Comparison of ENCODE assay signal across 1 cellular context in genomic region chr1:70455291-70455690, GRCh38.
TF ChIP-seq lines count a peak whose summit lies in the region.

No MANE protein-coding gene starts in this region.

TF ChIP-seq in SK-N-SH, 30 proteins besides CTCF, POLR2A, EP300 and RAD21 (continued from another document):
- TF ChIP-seq PBX3 (IDR thresholded peaks at IDR 0.05) (peak; percentile 31; the same call in 1 of the 2 replicates), USF2 (IDR thresholded peaks at IDR 0.05; ENCODE audit: borderline replicate concordance, low read depth, low read length) (no peak), POLR2AphosphoS5 (IDR thresholded peaks at IDR 0.05; ENCODE audit: low read depth, low read length) (0 out of 2 replicates have a peak, but pooled peaks have one; percentile 22), NFIC (IDR thresholded peaks at IDR 0.05; ENCODE audit: borderline replicate concordance) (no peak), MAX (IDR thresholded peaks at IDR 0.05; ENCODE audit: low read depth) (no peak), RXRA (IDR thresholded peaks at IDR 0.05; ENCODE audit: borderline replicate concordance, low read depth) (no peak), ZBTB33 (IDR thresholded peaks at IDR 0.05; ENCODE audit: borderline replicate concordance, low read depth) (no peak), IRF3 (IDR thresholded peaks at IDR 0.05; ENCODE audit: low read depth, low read length) (no peak), GATA2 (CRISPR knock-in tag; IDR thresholded peaks at IDR 0.05) (peak; percentile 27; the same call in 1 of the 2 replicates), MXI1 (IDR thresholded peaks at IDR 0.05; ENCODE audit: low read depth, low read length) (no peak), JUND (IDR thresholded peaks at IDR 0.05) (no peak), RCOR1 (IDR thresholded peaks at IDR 0.05; ENCODE audit: low read length) (peak; percentile 83)
TF ChIP-seq in SK-N-SH: peak in this region for 6.
